ENCODE assay signal across 22 cellular contexts in the genomic region with DNA sequence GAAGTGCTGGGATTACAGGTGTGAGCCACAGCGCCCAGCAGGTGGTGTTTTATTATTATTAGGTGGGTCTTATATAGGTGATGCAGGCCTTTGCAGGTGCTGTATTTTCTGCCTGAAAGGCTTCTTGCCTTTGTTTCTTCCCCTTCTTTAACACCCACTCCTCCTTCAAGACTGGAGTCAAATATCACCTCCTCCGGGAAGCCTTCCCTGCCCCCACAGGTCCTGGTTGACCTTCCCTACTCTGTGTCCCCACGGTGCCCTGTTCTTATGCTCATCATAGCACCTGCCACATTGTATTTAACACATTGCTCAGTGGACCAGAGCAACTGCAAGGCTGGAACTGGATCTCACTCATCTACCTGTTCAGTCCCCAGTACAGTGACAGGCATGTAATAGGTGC. TPM values are rescaled to one million over a fixed set of nuclear protein-coding genes. Genes with fewer than 3 reads are reported as not detected.
"Had no signal": no experiment of that assay in that cellular context is flagged by ENCODE, and none has a peak within 500 bp of the region (broad histone marks: within the 10 kb centered on the region; RNA-seq: fewer than 3 reads in every experiment).

No MANE protein-coding gene starts in this region.

- H3K4me2 ChIP-seq: KMS-11 had no signal

- H3K27me3 ChIP-seq: SJSA1 had no signal

- H3K27ac ChIP-seq: KMS-11, SJSA1, SK-N-MC had no signal

- H3K4me1 ChIP-seq: SJSA1 had no signal

- H3K4me3 ChIP-seq: SJSA1, SK-N-MC had no signal

- H3K9me3 ChIP-seq: SJSA1 had no signal

- H3K36me3 ChIP-seq: SJSA1 had no signal

- ATAC-seq: HepG2 had no signal

- DNase-seq: IMR-90, Kasumi-1, MM.1S, NCI-H1092 treated with DMSO at 0.1 percent for 48 hours, NCI-H1436, NCI-H187, NCI-H2029, NCI-H2081 treated with DMSO at 0.1 percent for 48 hours, NCI-H2171, NCI-H226, NCI-H446, NCI-H510A, NCI-H524 treated with DMSO at 0.1 percent for 48 hours, NCI-H69, NCI-H774, Right ventricle myocardium superior, RPMI8226, SIG-M5 had no signal

- H3K9ac ChIP-seq: KMS-11 had no signal

RNA-seq across cellular contexts. Expression of gene LGI2, which starts 39.8 kb away (rescaled TPM):
- total RNA-seq: HepG2, IMR-90, SJSA1 had no signal
- polyA plus RNA-seq: HepG2, IMR-90 had no signal
